ENCODE assay signal across 8 cellular contexts in genomic region chr3:196941846-196942225, GRCh38. TPM values are rescaled to one million over a fixed set of nuclear protein-coding genes. Genes with fewer than 3 reads are reported as not detected.
A peak's percentile ranks its signal among the peaks of the same experiment; 100 is the strongest.
DNase-seq lines count a peak whose midpoint lies in the region; ATAC-seq and TF ChIP-seq lines count a peak whose summit lies in the region.

No MANE protein-coding gene starts in this region.

- no peak for TF ChIP-seq RAD21 in liver (IDR thresholded peaks at IDR 0.05)

- H3K9me2 ChIP-seq in Karpas-422 (replicated peaks; ENCODE audit: insufficient read depth, low read length) = no peaks in the 10 kb centered on the region

- H3K9ac ChIP-seq in Karpas-422 (ENCODE audit: low read length) = peak overlapping the region; percentile 91
- peak overlapping the region; percentile 58 to 68 for H3K9ac ChIP-seq in liver (ENCODE audit: low read depth in 1 of 2, low read length in 2 of 2)

- H3K36me3 ChIP-seq in Karpas-422 (ENCODE audit: insufficient read depth, low read length) = peaks cover 25% of the 10 kb centered on the region
- peaks cover 1 to 24% (median 20%) of the 10 kb centered on the region in 4 donors for H3K36me3 ChIP-seq in liver (ENCODE audit: control insufficient read depth in 4 of 4, insufficient read depth in 3 of 4, low read depth in 1 of 4, low read length in 3 of 4)

- H3K27ac ChIP-seq in Karpas-422 (ENCODE audit: low read length) (peak overlapping the region; percentile 87), liver (ENCODE audit: low read depth in 1 of 2, low read length in 2 of 2) (peak overlapping the region; percentile 88 to 94)

- H3K4me1 ChIP-seq in Karpas-422 (ENCODE audit: low read length) = peaks cover 33% of the 10 kb centered on the region
- peaks cover 2 to 23% (median 22%) of the 10 kb centered on the region in 4 donors for H3K4me1 ChIP-seq in liver (ENCODE audit: control insufficient read depth in 4 of 4, insufficient read depth in 4 of 4, low read length in 3 of 4)

- H3K4me3 ChIP-seq in Karpas-422 (ENCODE audit: low read length) = peak overlapping the region; percentile 94
- peak overlapping the region; percentile 98 for H3K4me3 ChIP-seq in WI38 (ENCODE audit: low read depth, low read length)
- peak overlapping the region; percentile 98 to 99 for H3K4me3 ChIP-seq in cardiac fibroblast (replicated peaks in 1 of 2; ENCODE audit: low read depth in 2 of 2, low read length in 2 of 2)
- peak overlapping the region; percentile 88 to 98 (median 94) for H3K4me3 ChIP-seq in liver (ENCODE audit: low read depth in 1 of 3, low read length in 3 of 3)

- H3K9me3 ChIP-seq in Karpas-422 (ENCODE audit: low read length) = no peaks in the 10 kb centered on the region
- H3K9me3 ChIP-seq in liver (ENCODE audit: control insufficient read depth in 4 of 4, low read length in 3 of 4) = no peaks in the 10 kb centered on the region

- peaks cover 66% of the 10 kb centered on the region for H3K79me2 ChIP-seq in Karpas-422 (ENCODE audit: low read length)

- DNase-seq in GF-D8 (lab: John Stamatoyannopoulos, UW) = peak; percentile 23
- peak; percentile 86 for DNase-seq in Karpas-422
- peak in 1 of 2 donors; percentile 62 for DNase-seq in cardiac fibroblast (ENCODE audit: low read depth in 2 of 2)
- DNase-seq in stimulated activated CD4-positive, alpha-beta T cell treated with anti-CD3 and anti-CD28 coated beads, TNF-alpha, amount 100 ng/mL, for 1 hour (ENCODE audit: low read depth in 3 of 3, low spot score in 1 of 3) = peak; percentile 12 to 55 (median 27)
- DNase-seq in cortex of kidney (lab: John Stamatoyannopoulos, UW) = no peak

- WGBS in liver = under 1% methylated on average over 28 of the region's 28 CpGs

- H3K27me3 ChIP-seq in Karpas-422 (ENCODE audit: low read length) (no peaks in the 10 kb centered on the region), liver (ENCODE audit: control insufficient read depth in 4 of 4, insufficient read depth in 4 of 4, low read length in 3 of 4) (no peaks in the 10 kb centered on the region)

- no peak for TF ChIP-seq CTCF in WI38 (IDR thresholded peaks at IDR 0.05; ENCODE audit: low read depth, low read length)
- TF ChIP-seq CTCF in cardiac fibroblast (IDR thresholded peaks at IDR 0.05; ENCODE audit: low read depth, low read length) = no peak
- TF ChIP-seq CTCF in liver (IDR thresholded peaks at IDR 0.05; ENCODE audit: low read depth, low read length, missing input control) = no peak

- peak overlapping the region; percentile 57; the same call in 1 of the 2 replicates for H2AFZ ChIP-seq in Karpas-422 (ENCODE audit: low read length)

- peaks cover 16% of the 10 kb centered on the region for H4K20me1 ChIP-seq in Karpas-422 (ENCODE audit: insufficient read depth, low read depth, low read length)

- ATAC-seq in GM21786 (IDR thresholded peaks at IDR 0.05; ENCODE audit: unreplicated experiment) = peak; percentile 24

- H3K4me2 ChIP-seq in Karpas-422 (ENCODE audit: low read depth, low read length, poor library complexity, severe bottlenecking) = peak overlapping the region; percentile 84

TF ChIP-seq in liver, 16 proteins besides CTCF, POLR2A, EP300 and RAD21:
- TF ChIP-seq FOXA1 (IDR thresholded peaks at IDR 0.05) = no peak
- TF ChIP-seq HNF4G (IDR thresholded peaks at IDR 0.05) = no peak
- no peak for TF ChIP-seq YY1 (IDR thresholded peaks at IDR 0.05)
- TF ChIP-seq GABPA (IDR thresholded peaks at IDR 0.05 in 1 of 2, conservative IDR thresholded peaks at IDR 0.05 in 1 of 2) = no peak
- TF ChIP-seq JUND (IDR thresholded peaks at IDR 0.05) = no peak
- TF ChIP-seq NR2F2 (IDR thresholded peaks at IDR 0.05) = no peak
- TF ChIP-seq REST (IDR thresholded peaks at IDR 0.05) = no peak
- TF ChIP-seq SP1 (IDR thresholded peaks at IDR 0.05) = no peak
- TF ChIP-seq EGR1 (IDR thresholded peaks at IDR 0.05; ENCODE audit: low read depth in 2 of 2) = no peak
- TF ChIP-seq ATF3 (IDR thresholded peaks at IDR 0.05) = no peak
- TF ChIP-seq MAX (IDR thresholded peaks at IDR 0.05) = no peak

RNA-seq across cellular contexts. Expression of gene NCBP2, which starts 0.5 kb away (rescaled TPM):
- total RNA-seq in Karpas-422 (2014; rRNA removed; shearing (Covaris generic); ENCODE audit: low replicate concordance) = 73.0 and 81.8 TPM in 2 replicates
- total RNA-seq in liver = 10 to 100 TPM; 18.9 to 19.2 TPM
- 10 to 100 TPM; 16.2 to 17.3 TPM for polyA plus RNA-seq in liver

RNA-seq across cellular contexts. Expression of gene PIGZ, which starts 26.8 kb away (rescaled TPM):
- total RNA-seq in Karpas-422 (2014; rRNA removed; shearing (Covaris generic); ENCODE audit: low replicate concordance) = 0.37 and 1.1 TPM in 2 replicates
- 1 to 10 TPM; 1.4 to 1.7 TPM for total RNA-seq in liver
- polyA plus RNA-seq in liver = 1 to 10 TPM in 1 of 2 donors, under 1 TPM in 1; 0.99 to 2.4 TPM
